Comparison of ENCODE assay signal across 7 cellular contexts in the genomic region with DNA sequence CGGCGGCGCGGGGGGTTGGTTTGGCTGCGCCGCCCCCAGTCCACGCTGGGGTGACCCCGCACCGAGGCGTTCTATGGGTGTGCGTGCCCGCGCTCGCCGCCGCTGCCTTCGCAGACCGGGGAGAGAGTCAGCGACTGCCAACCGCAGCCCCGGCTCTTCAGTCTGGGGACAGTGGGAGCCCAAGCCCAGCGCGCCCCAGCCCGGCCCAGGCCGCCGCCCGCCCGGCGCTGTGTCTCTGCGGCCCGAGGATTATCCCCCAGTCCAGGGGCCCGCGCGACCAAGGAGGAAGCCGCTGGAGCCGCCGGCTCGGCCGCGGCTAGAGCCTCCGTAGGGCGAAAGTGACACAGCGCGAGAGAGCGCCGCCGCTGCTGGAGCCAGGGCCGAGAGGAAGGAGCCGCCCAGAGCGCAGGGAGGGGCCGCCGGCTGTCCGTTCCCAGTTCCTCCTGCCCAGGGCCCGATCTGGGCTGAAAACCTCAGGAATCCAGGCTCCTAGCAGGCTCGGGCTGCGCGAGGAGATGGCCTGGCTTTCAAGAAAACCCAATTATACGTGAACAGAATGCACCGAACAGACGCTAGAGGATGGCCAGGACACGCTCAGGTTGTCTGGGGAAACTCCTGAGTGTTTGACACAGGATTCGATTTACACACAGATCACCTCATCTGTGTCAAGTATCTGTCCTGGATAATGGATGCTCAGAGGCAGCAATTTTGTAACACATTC. TPM values are rescaled to one million over a fixed set of nuclear protein-coding genes. Genes with fewer than 3 reads are reported as not detected.
A peak's percentile ranks its signal among the peaks of the same experiment; 100 is the strongest.
DNase-seq lines count a peak whose midpoint lies in the region; TF ChIP-seq lines count a peak whose summit lies in the region.

No MANE protein-coding gene starts in this region.

- peak overlapping the region; percentile 53 to 82 (median 65) for H3K9ac ChIP-seq in subcutaneous abdominal adipose tissue (ENCODE audit: low read length in 5 of 5)

- peak overlapping the region; percentile 93 for H3K27ac ChIP-seq in subcutaneous abdominal adipose tissue (ENCODE audit: low read depth, low read length)

- peak; percentile 60 for DNase-seq in GM04504 (ENCODE audit: low read depth)
- no peak for DNase-seq in HFF-Myc (ENCODE audit: extremely low read depth, low read depth)
- peak; percentile 62 for DNase-seq in NCI-H2196 (lab: John Stamatoyannopoulos, UW; ENCODE audit: unreplicated experiment)
- no peak for DNase-seq in activated CD4-positive, alpha-beta memory T cell treated with anti-CD3 and anti-CD28 coated beads, Interleukin-2, amount 10 ng/mL, durations not matched to agents 7 days and 5 days
- no peak for DNase-seq in epithelial cell of proximal tubule (ENCODE audit: low read depth)
- peak; percentile 93 for DNase-seq in mesenteric fat pad (ENCODE audit: low spot score)

- no peaks in the 10 kb centered on the region for H3K27me3 ChIP-seq in subcutaneous abdominal adipose tissue (ENCODE audit: control insufficient read depth in 5 of 5, insufficient read depth in 4 of 5, low read length in 5 of 5)

- H3K4me3 ChIP-seq in HFF-Myc (replicated peaks; ENCODE audit: low read depth, low read length) (peak overlapping the region; percentile 72), epithelial cell of proximal tubule (ENCODE audit: low read depth, low read length) (peak overlapping the region; percentile 94), subcutaneous abdominal adipose tissue (ENCODE audit: low read depth in 1 of 5, low read length in 5 of 5) (peak overlapping the region; percentile 65 to 94 (median 88))

- H3K4me3 Mint-ChIP-seq in activated CD4-positive, alpha-beta memory T cell treated with anti-CD3 and anti-CD28 coated beads, Interleukin-2, amount 10 ng/mL, durations not matched to agents 7 days and 5 days: peak overlapping the region; percentile 87

- no peaks in the 10 kb centered on the region for H3K36me3 Mint-ChIP-seq in activated CD4-positive, alpha-beta memory T cell treated with anti-CD3 and anti-CD28 coated beads, Interleukin-2, amount 10 ng/mL, durations not matched to agents 7 days and 5 days (ENCODE audit: low read depth)

- POLR2A ChIA-PET in activated CD4-positive, alpha-beta memory T cell treated with anti-CD3 and anti-CD28 coated beads, Interleukin-2, amount 10 ng/mL, durations not matched to agents 7 days and 5 days (lab: Charles Lee): no interaction called here

- H3K4me1 Mint-ChIP-seq in activated CD4-positive, alpha-beta memory T cell treated with anti-CD3 and anti-CD28 coated beads, Interleukin-2, amount 10 ng/mL, durations not matched to agents 7 days and 5 days: peaks cover 19% of the 10 kb centered on the region

- H3K36me3 ChIP-seq in subcutaneous abdominal adipose tissue (ENCODE audit: control insufficient read depth in 5 of 5, insufficient read depth in 5 of 5, low read length in 5 of 5): peaks cover 0 to 4% (median 0%) of the 10 kb centered on the region in 5 donors

- H3K9me3 Mint-ChIP-seq in activated CD4-positive, alpha-beta memory T cell treated with anti-CD3 and anti-CD28 coated beads, Interleukin-2, amount 10 ng/mL, durations not matched to agents 7 days and 5 days: no peaks in the 10 kb centered on the region

- no peak overlapping the region for H3K27ac Mint-ChIP-seq in activated CD4-positive, alpha-beta memory T cell treated with anti-CD3 and anti-CD28 coated beads, Interleukin-2, amount 10 ng/mL, durations not matched to agents 7 days and 5 days

- peaks cover 10 to 64% (median 47%) of the 10 kb centered on the region in 5 donors for H3K4me1 ChIP-seq in subcutaneous abdominal adipose tissue (ENCODE audit: control insufficient read depth in 5 of 5, insufficient read depth in 5 of 5, low read length in 5 of 5)

- H3K27me3 Mint-ChIP-seq in activated CD4-positive, alpha-beta memory T cell treated with anti-CD3 and anti-CD28 coated beads, Interleukin-2, amount 10 ng/mL, durations not matched to agents 7 days and 5 days: peaks cover 28% of the 10 kb centered on the region

- no peaks in the 10 kb centered on the region for H3K9me3 ChIP-seq in subcutaneous abdominal adipose tissue (ENCODE audit: control insufficient read depth in 5 of 5, low read length in 5 of 5)

- CTCF ChIA-PET in activated CD4-positive, alpha-beta memory T cell treated with anti-CD3 and anti-CD28 coated beads, Interleukin-2, amount 10 ng/mL, durations not matched to agents 7 days and 5 days (lab: Charles Lee): no interaction called here

- TF ChIP-seq CTCF in HFF-Myc (IDR thresholded peaks at IDR 0.05; ENCODE audit: low read depth, low read length, missing control alignments) (no peak), epithelial cell of proximal tubule (conservative IDR thresholded peaks at IDR 0.05; ENCODE audit: low read depth, low read length) (no peak)

RNA-seq across cellular contexts. Expression of a gene that starts 2.4 kb away (rescaled TPM):
- total RNA-seq in activated CD4-positive, alpha-beta memory T cell treated with anti-CD3 and anti-CD28 coated beads, Interleukin-2, amount 10 ng/mL, durations not matched to agents 7 days and 5 days: 1 to 10 TPM; 4.9 to 5.1 TPM
- 12.9 and 21.2 TPM in 2 replicates for total RNA-seq in epithelial cell of proximal tubule
- 196 TPM for total RNA-seq in mesenteric fat pad

Comparison
In these comparisons a context has a peak if more than half of its experiments do, and no peak if none do; other contexts are left out.
1. DNase-seq: peak in GM04504 (single experiment), NCI-H2196 (single experiment) and mesenteric fat pad (single experiment); none in HFF-Myc (single experiment), activated CD4-positive, alpha-beta memory T cell treated with anti-CD3 and anti-CD28 coated beads, Interleukin-2, amount 10 ng/mL, durations not matched to agents 7 days and 5 days (single experiment) and epithelial cell of proximal tubule (single experiment).
2. Peak in every context shown above with its lines, with median percentiles within 50 percentile points of each other: H3K4me3 ChIP-seq.